8 cellular contexts compared by ENCODE assay signal in genomic region chr7:113118074-113118959, GRCh38. TPM values are rescaled to one million over a fixed set of nuclear protein-coding genes. Genes with fewer than 3 reads are reported as not detected.
DNase-seq lines count a peak whose midpoint lies in the region; ATAC-seq and TF ChIP-seq lines count a peak whose summit lies in the region.

A gene with protein sequence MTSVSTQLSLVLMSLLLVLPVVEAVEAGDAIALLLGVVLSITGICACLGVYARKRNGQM (minus strand): TSS chr7:113118554. CDS start chr7:113117578, 976 bp downstream.

- peak; percentile 99 for ATAC-seq in HG03432 (IDR thresholded peaks at IDR 0.05; ENCODE audit: unreplicated experiment)

- peaks cover 4% of the 10 kb centered on the region for H3K27me3 Mint-ChIP-seq in chondrocyte (ENCODE audit: low read depth)

- TF ChIP-seq CTCF in chondrocyte (IDR thresholded peaks at IDR 0.05), result no peak

- peaks cover 6% of the 10 kb centered on the region for H3K36me3 Mint-ChIP-seq in chondrocyte (ENCODE audit: low read depth)

- H3K27ac Mint-ChIP-seq in chondrocyte (ENCODE audit: unreplicated experiment), result peak within 1 kb of the TSS; percentile 90

- peak within 1 kb of the TSS; percentile 86 for H3K4me3 Mint-ChIP-seq in chondrocyte (ENCODE audit: unreplicated experiment)

- TF ChIP-seq POLR2A in GM19099 (IDR thresholded peaks at IDR 0.05; ENCODE audit: extremely low read depth, insufficient read length, low read depth), result peak; percentile 76

- DNase-seq in AG20443 (ENCODE audit: low spot score), result peak; percentile 96
- peak; percentile 81 for DNase-seq in NCI-H510A treated with DMSO at 0.1 percent for 48 hours (lab: John Stamatoyannopoulos, UW)
- DNase-seq in activated CD4-positive, alpha-beta T cell treated with anti-CD3 and anti-CD28 coated beads for 24 hours (ENCODE audit: low read depth in 2 of 2), result peak; percentile 78 to 84
- DNase-seq in chondrocyte (ENCODE audit: low spot score), result peak; percentile 96
- DNase-seq in kidney tubule cell (ENCODE audit: low spot score), result peak; percentile 91
- peak; percentile 74 to 82 (median 80) for DNase-seq in stimulated activated CD4-positive, alpha-beta T cell treated with anti-CD3 and anti-CD28 coated beads, Interleukin-1b, Interleukin-23, amount 100 ng/mL, for 24 hours (ENCODE audit: low read depth in 4 of 4, low spot score in 1 of 4)

- H3K9me3 Mint-ChIP-seq in chondrocyte (ENCODE audit: low read depth), result no peaks in the 10 kb centered on the region

- H3K4me1 Mint-ChIP-seq in chondrocyte (ENCODE audit: low read depth), result peaks cover 24% of the 10 kb centered on the region

RNA-seq across cellular contexts. Expression of the gene that starts here (rescaled TPM):
- 33.6 to 48.5 TPM (median 37.0 TPM) in 3 replicates for total RNA-seq in chondrocyte

Comparison
In these comparisons a context has a peak if more than half of its experiments do, and no peak if none do; other contexts are left out.
1. Peak in every context shown above with its lines: DNase-seq and ATAC-seq.